In genomic region chr1:220776725-220777326, GRCh38 we compare ENCODE assay signal across 8 cellular contexts. TPM values are rescaled to one million over a fixed set of nuclear protein-coding genes. Genes with fewer than 3 reads are reported as not detected.
DNase-seq lines count a peak whose midpoint lies in the region; ATAC-seq and TF ChIP-seq lines count a peak whose summit lies in the region.

No MANE protein-coding gene starts in this region.

- DNase-seq in DMS79 (lab: John Stamatoyannopoulos, UW) (peak; percentile 47), HT1080 (ENCODE audit: low read depth) (peak; percentile 58), OCI-LY7 (ENCODE audit: low spot score) (peak; percentile 21), fibroblast of pulmonary artery (ENCODE audit: low read depth) (peak; percentile 79), thoracic aorta (ENCODE audit: low spot score) (peak; percentile 21)
- peak; percentile 79 to 80 for DNase-seq in activated T-cell treated with anti-CD3 and anti-CD28 coated beads, Interleukin-2, amount 50 U/mL, for 48 hours

- H3K27me3 ChIP-seq in neutrophil (no peaks in the 10 kb centered on the region), thoracic aorta (replicated peaks; ENCODE audit: insufficient read depth) (no peaks in the 10 kb centered on the region)

- intact Hi-C loops in OCI-LY7 (cut with micrococcal nuclease; ENCODE audit: unreplicated experiment), result loop anchor here (5.0 to 10.0 kb wide), 2 partner anchors 95 to 942 kb away; no protein-coding TSS in a partner anchor

- H3K36me3 ChIP-seq in OCI-LY7 (ENCODE audit: insufficient read depth, low read length), result no peaks in the 10 kb centered on the region
- no peaks in the 10 kb centered on the region for H3K36me3 ChIP-seq in neutrophil
- H3K36me3 ChIP-seq in thoracic aorta, result peaks cover under 1% of the 10 kb centered on the region

- no peaks in the 10 kb centered on the region for H3K4me1 ChIP-seq in OCI-LY7 (ENCODE audit: insufficient read depth, low read length, poor library complexity, severe bottlenecking)
- peaks cover 41 to 42% of the 10 kb centered on the region in 2 experiments for H3K4me1 ChIP-seq in neutrophil (ENCODE audit: control insufficient read depth in 1 of 2, insufficient read depth in 1 of 2, low read depth in 1 of 2, low read length in 1 of 2)
- H3K4me1 ChIP-seq in thoracic aorta (ENCODE audit: control insufficient read depth in 1 of 2, low read depth in 2 of 2), result no peaks in the 10 kb centered on the region

- H3K9me3 ChIP-seq in OCI-LY7 (ENCODE audit: low read length), result no peaks in the 10 kb centered on the region
- H3K9me3 ChIP-seq in neutrophil, result no peaks in the 10 kb centered on the region
- H3K9me3 ChIP-seq in thoracic aorta, result no peaks in the 10 kb centered on the region

- no peak overlapping the region for H3K27ac ChIP-seq in OCI-LY7 (ENCODE audit: low read depth, low read length, poor library complexity, severe bottlenecking)
- peak overlapping the region; percentile 84 for H3K27ac ChIP-seq in neutrophil
- no peak overlapping the region for H3K27ac ChIP-seq in thoracic aorta

- peak; percentile 84 for TF ChIP-seq CTCF in OCI-LY7 (conservative IDR thresholded peaks at IDR 0.05; ENCODE audit: low read length)
- TF ChIP-seq CTCF in fibroblast of pulmonary artery (IDR thresholded peaks at IDR 0.05; ENCODE audit: low read length, missing control alignments), result peak; percentile 92
- peak; percentile 87 for TF ChIP-seq CTCF in neutrophil (IDR thresholded peaks at IDR 0.05)
- TF ChIP-seq CTCF in thoracic aorta (IDR thresholded peaks at IDR 0.05), result peak; percentile 85

- CTCF ChIA-PET in OCI-LY7 (lab: Charles Lee; ENCODE audit: unreplicated experiment), result no interaction called here

- no peaks in the 10 kb centered on the region for H3K9me2 ChIP-seq in OCI-LY7 (ENCODE audit: insufficient read depth, low read length)

- no TSS peak for BruUV-seq in OCI-LY7 (replicated peaks; lab: Mats Ljungman, UMichigan)

- POLR2A ChIA-PET in OCI-LY7 (lab: Charles Lee), result no interaction called here

- ATAC-seq in GM21423 (IDR thresholded peaks at IDR 0.05; ENCODE audit: unreplicated experiment), result peak; percentile 73
- ATAC-seq in thoracic aorta (ENCODE audit: insufficient number of reproducible peaks, low FRiP score, low read depth), result no peak

- no peaks in the 10 kb centered on the region for H4K20me1 ChIP-seq in OCI-LY7 (ENCODE audit: insufficient read depth, low read length)

- H2AFZ ChIP-seq in OCI-LY7 (ENCODE audit: low read length), result no peak overlapping the region

- H3K4me3 ChIP-seq in OCI-LY7 (ENCODE audit: low read depth, low read length, poor library complexity, severe bottlenecking) (no peak overlapping the region), fibroblast of pulmonary artery (replicated peaks; ENCODE audit: low read depth, low read length) (no peak overlapping the region), neutrophil (ENCODE audit: low read depth in 1 of 2, low read length in 1 of 2) (peak overlapping the region; percentile 47 to 49), thoracic aorta (no peak overlapping the region)

- H3K79me2 ChIP-seq in OCI-LY7 (ENCODE audit: insufficient read depth, low read depth, low read length), result no peaks in the 10 kb centered on the region

- no peak overlapping the region for H3K4me2 ChIP-seq in OCI-LY7 (ENCODE audit: low read length)

RNA-seq across cellular contexts. Expression of gene MTARC1, which starts 9.9 kb away (rescaled TPM):
- 0.05 TPM in 1 of 2 replicates, not detected in the other for total RNA-seq in HT1080 (2014; rRNA removed; shearing (Covaris generic))
- not detected in 2 replicates for polyA plus RNA-seq in HT1080 (2015; cell fraction: cytosol; rRNA removed)
- 0.06 TPM in 1 of 2 replicates, not detected in the other for polyA plus RNA-seq in HT1080 (2015; cell fraction: nucleus; rRNA removed)
- not detected in 2 replicates for total RNA-seq in OCI-LY7 (2014; rRNA removed; shearing (Covaris generic))
- total RNA-seq in OCI-LY7 (2022) (not detected in 2 replicates), thoracic aorta (1 to 10 TPM; 3.6 to 3.7 TPM)

RNA-seq across cellular contexts. Expression of gene MTARC2, which starts 28.7 kb away (rescaled TPM):
- 1.5 and 2.7 TPM in 2 replicates for total RNA-seq in HT1080 (2014; rRNA removed; shearing (Covaris generic))
- 5.6 and 5.7 TPM in 2 replicates for polyA plus RNA-seq in HT1080 (2015; cell fraction: cytosol; rRNA removed)
- polyA plus RNA-seq in HT1080 (2015; cell fraction: nucleus; rRNA removed), result 12.0 and 13.1 TPM in 2 replicates
- not detected in 2 replicates for total RNA-seq in OCI-LY7 (2014; rRNA removed; shearing (Covaris generic))
- total RNA-seq in OCI-LY7 (2022) (not detected in 2 replicates), thoracic aorta (10 to 100 TPM; 30.4 to 32.1 TPM)

Comparison
In these comparisons a context has a peak if more than half of its experiments do, and no peak if none do; other contexts are left out.
1. DNase-seq: peak in every context shown above with its lines; median percentile 80 in activated T-cell treated with anti-CD3 and anti-CD28 coated beads, Interleukin-2, amount 50 U/mL, for 48 hours; 79 in fibroblast of pulmonary artery; 58 in HT1080; 47 in DMS79; 21 in OCI-LY7; 21 in thoracic aorta.
2. H3K4me3 ChIP-seq: peak in neutrophil (2 of 2); none in OCI-LY7 (single experiment), fibroblast of pulmonary artery (single experiment) and thoracic aorta (single experiment).
3. Peak in every context shown above with its lines, with median percentiles within 50 percentile points of each other: CTCF ChIP-seq.